ENCODE assay signal across 12 cellular contexts in genomic region chr9:78026416-78026815, GRCh38. TPM values are rescaled to one million over a fixed set of nuclear protein-coding genes. Genes with fewer than 3 reads are reported as not detected.
DNase-seq lines count a peak whose midpoint lies in the region; ATAC-seq and TF ChIP-seq lines count a peak whose summit lies in the region.
"Had no signal": no experiment of that assay in that cellular context is flagged by ENCODE, and none has a peak within 500 bp of the region (broad histone marks: within the 10 kb centered on the region; RNA-seq: fewer than 3 reads in every experiment).

No MANE protein-coding gene starts in this region.

- TF ChIP-seq CTCF in sigmoid colon (IDR thresholded peaks at IDR 0.05) (no peak), nephron progenitor cell (IDR thresholded peaks at IDR 0.05) (no peak)

- H3K9me3 Mint-ChIP-seq in nephron progenitor cell = no peaks in the 10 kb centered on the region
- H3K9me3 Mint-ChIP-seq: CD4-positive, alpha-beta T cell had no signal

- ATAC-seq in HG02678 (IDR thresholded peaks at IDR 0.05; ENCODE audit: unreplicated experiment) = no peak
- ATAC-seq: stimulated activated naive CD8-positive, alpha-beta T cell treated with anti-CD3 and anti-CD28 coated beads, Interleukin-15, Interleukin-2, amounts not matched to agents 100 U/mL and 50 U/mL, for 24 hours had no signal

- H3K27ac Mint-ChIP-seq in nephron progenitor cell = no peak overlapping the region
- H3K27ac Mint-ChIP-seq: CD4-positive, alpha-beta T cell had no signal

- H3K4me3 Mint-ChIP-seq in nephron progenitor cell = no peak overlapping the region
- H3K4me3 Mint-ChIP-seq: CD4-positive, alpha-beta T cell had no signal

- WGBS in sigmoid colon, 2 donors = 77 to 86% methylated on average over 1 of the region's 1 CpG

- H3K4me1 ChIP-seq in sigmoid colon = peaks cover 0 to 72% (median 62%) of the 10 kb centered on the region in 4 donors

- H3K4me3 ChIP-seq in SK-N-MC = peak overlapping the region; percentile 60
- peak overlapping the region in 2 of 4 donors; percentile 6 to 12 for H3K4me3 ChIP-seq in sigmoid colon

- no peak for TF ChIP-seq POLR2A in sigmoid colon (IDR thresholded peaks at IDR 0.05)

- H3K36me3 ChIP-seq in SK-N-MC (ENCODE audit: insufficient read depth, low read length) (no peaks in the 10 kb centered on the region), sigmoid colon (no peaks in the 10 kb centered on the region)

- DNase-seq in EH (ENCODE audit: low read depth) (peak; percentile 44), SK-N-MC (ENCODE audit: low read depth, low spot score) (no peak), fibroblast of peridontal ligament (ENCODE audit: extremely low read depth) (peak; percentile 64), sigmoid colon (no peak), nephron progenitor cell (no peak), posterior cingulate gyrus (no peak), cerebellum (ENCODE audit: low spot score) (no peak)
- DNase-seq: activated T-cell treated with anti-CD3 and anti-CD28 coated beads, Interleukin-2, amount 50 U/mL, for 48 hours; CD4-positive, alpha-beta T cell; NCI-H2081; stimulated activated naive CD8-positive, alpha-beta T cell treated with anti-CD3 and anti-CD28 coated beads, Interleukin-15, Interleukin-2, amounts not matched to agents 100 U/mL and 50 U/mL, for 24 hours had no signal

- H3K27me3 Mint-ChIP-seq in nephron progenitor cell (ENCODE audit: low read depth, poor library complexity) = no peaks in the 10 kb centered on the region
- H3K27me3 Mint-ChIP-seq: CD4-positive, alpha-beta T cell had no signal

- peaks cover 14% of the 10 kb centered on the region for H3K36me3 Mint-ChIP-seq in nephron progenitor cell (ENCODE audit: low read depth)

- TF ChIP-seq EP300 in sigmoid colon (IDR thresholded peaks at IDR 0.05) = no peak

- H3K9me3 ChIP-seq in SK-N-MC (ENCODE audit: low read depth, low read length) (no peaks in the 10 kb centered on the region), sigmoid colon (no peaks in the 10 kb centered on the region)

- intact Hi-C loops in sigmoid colon (cut with DNase I) = loop anchor here (5.0 kb wide), 1 partner anchor 179 kb away; no protein-coding TSS in a partner anchor
- intact Hi-C loops in posterior cingulate gyrus (cut with DNase I) = no loop called here

- peaks cover 75% of the 10 kb centered on the region for H3K4me1 Mint-ChIP-seq in nephron progenitor cell

- H3K9ac ChIP-seq in SK-N-MC (ENCODE audit: insufficient read length) = peak overlapping the region; percentile 72

- peak overlapping the region; percentile 96 for H3K27ac ChIP-seq in SK-N-MC
- H3K27ac ChIP-seq in sigmoid colon = peak overlapping the region; percentile 33 to 95 (median 75)

- H3K27me3 ChIP-seq in sigmoid colon = no peaks in the 10 kb centered on the region

RNA-seq across cellular contexts. Expression of gene GNAQ, which starts 5.2 kb away (rescaled TPM):
- total RNA-seq in sigmoid colon (10 to 100 TPM; 49.5 to 79.2 (median 59.0) TPM), cerebellum (186 TPM)
- polyA plus RNA-seq in sigmoid colon = 10 to 100 TPM; 21.6 to 25.9 (median 25.2) TPM

Comparison
In these comparisons a context has a peak if more than half of its experiments do, and no peak if none do; other contexts are left out.
1. DNase-seq: peak in EH (single experiment) and fibroblast of peridontal ligament (single experiment); none in SK-N-MC (single experiment), sigmoid colon (single experiment), nephron progenitor cell (single experiment), posterior cingulate gyrus (0 of 10) and cerebellum (single experiment).